ENCODE assay signal across 14 cellular contexts in genomic region chr2:72819501-72819900, GRCh38. TPM values are rescaled to one million over a fixed set of nuclear protein-coding genes. Genes with fewer than 3 reads are reported as not detected.
DNase-seq lines count a peak whose midpoint lies in the region; ATAC-seq and TF ChIP-seq lines count a peak whose summit lies in the region.
"Had no signal": no experiment of that assay in that cellular context is flagged by ENCODE, and none has a peak within 500 bp of the region (broad histone marks: within the 10 kb centered on the region; RNA-seq: fewer than 3 reads in every experiment).

No MANE protein-coding gene starts in this region.

- DNase-seq in DMS53 (lab: John Stamatoyannopoulos, UW) (peak; percentile 28), DMS53 treated with DMSO at 0.1 percent for 48 hours (lab: John Stamatoyannopoulos, UW; ENCODE audit: unreplicated experiment) (no peak), kidney tubule cell (ENCODE audit: low spot score) (peak; percentile 39), progenitor cell of endocrine pancreas (ENCODE audit: low spot score, unreplicated experiment) (no peak), HPDE6-E6E7 (ENCODE audit: extremely low spot score) (no peak), HuH-7 (ENCODE audit: low spot score) (no peak)
- DNase-seq: CD4-positive, alpha-beta memory T cell; GDM1; HFFc6; IMR-90 had no signal

- peaks cover 4% of the 10 kb centered on the region for H3K9me3 Mint-ChIP-seq in progenitor cell of endocrine pancreas (ENCODE audit: low read depth)
- H3K9me3 Mint-ChIP-seq: HFFc6 had no signal

- H3K4me1 Mint-ChIP-seq in progenitor cell of endocrine pancreas (ENCODE audit: low read depth): peaks cover 18% of the 10 kb centered on the region

- peak overlapping the region; percentile 23 for H3K27ac Mint-ChIP-seq in progenitor cell of endocrine pancreas
- H3K27ac Mint-ChIP-seq: CD14-positive monocyte; CD4-positive, alpha-beta memory T cell; HFFc6 had no signal

- TF ChIP-seq CTCF in progenitor cell of endocrine pancreas (IDR thresholded peaks at IDR 0.05; ENCODE audit: unreplicated experiment): no peak

- ATAC-seq in HG02763 (IDR thresholded peaks at IDR 0.05; ENCODE audit: unreplicated experiment): no peak
- ATAC-seq: HCT116, K562 had no signal

- H3K4me3 Mint-ChIP-seq in progenitor cell of endocrine pancreas (ENCODE audit: low read depth): no peak overlapping the region
- H3K4me3 Mint-ChIP-seq: CD14-positive monocyte; CD4-positive, alpha-beta memory T cell; HFFc6 had no signal

- H3K27me3 Mint-ChIP-seq in progenitor cell of endocrine pancreas: no peaks in the 10 kb centered on the region
- H3K27me3 Mint-ChIP-seq: CD4-positive, alpha-beta memory T cell had no signal

- peaks cover 17% of the 10 kb centered on the region for H3K36me3 Mint-ChIP-seq in progenitor cell of endocrine pancreas (ENCODE audit: insufficient read depth)
- H3K36me3 Mint-ChIP-seq: CD14-positive monocyte had no signal

RNA-seq across cellular contexts. Expression of gene EXOC6B, which starts 6.3 kb away (rescaled TPM):
- total RNA-seq in progenitor cell of endocrine pancreas: 71.9 and 72.6 TPM in 2 replicates

Comparison
In these comparisons a context has a peak if more than half of its experiments do, and no peak if none do; other contexts are left out.
1. DNase-seq: peak in DMS53 (single experiment) and kidney tubule cell (single experiment); none in DMS53 treated with DMSO at 0.1 percent for 48 hours (single experiment), progenitor cell of endocrine pancreas (single experiment), HPDE6-E6E7 (single experiment) and HuH-7 (single experiment).